ENCODE assay signal across 8 cellular contexts in the genomic region with DNA sequence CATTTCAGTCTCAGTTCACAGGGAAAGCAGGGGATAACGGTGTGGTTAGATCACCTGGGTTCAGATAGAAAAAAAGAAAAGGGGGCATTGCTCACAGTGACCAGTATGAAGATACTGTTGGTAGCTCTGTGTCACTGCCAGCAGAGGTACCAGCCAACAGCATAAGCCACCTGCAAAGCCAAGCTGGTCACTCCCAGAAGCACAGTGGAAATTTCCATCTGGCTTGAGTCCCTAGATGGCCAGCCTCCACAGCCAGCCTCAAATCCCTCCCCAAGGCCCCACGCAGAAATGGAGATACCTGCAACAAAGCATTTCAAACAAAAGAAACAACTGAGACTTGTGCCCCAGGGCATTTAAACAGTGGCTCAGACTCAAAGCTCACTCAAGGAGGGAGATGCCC. TPM values are rescaled to one million over a fixed set of nuclear protein-coding genes. Genes with fewer than 3 reads are reported as not detected.
"Had no signal": no experiment of that assay in that cellular context is flagged by ENCODE, and none has a peak within 500 bp of the region (broad histone marks: within the 10 kb centered on the region; RNA-seq: fewer than 3 reads in every experiment).

No MANE protein-coding gene starts in this region.

- DNase-seq: H9, HCEC 1CT, KBM-7 had no signal

- H3K4me3 ChIP-seq: GM23338 had no signal

- ATAC-seq: GM23338, HepG2 had no signal

- FAIRE-seq: H1, H54, HepG2 had no signal

RNA-seq across cellular contexts. Expression of a gene that starts 11.6 kb away (rescaled TPM):
- total RNA-seq: GM23338, H1, H9, HepG2, HT1080 had no signal

RNA-seq across cellular contexts. Expression of a gene that starts 20.6 kb away (rescaled TPM):
- total RNA-seq: GM23338, H1, H9, HepG2, HT1080 had no signal

RNA-seq across cellular contexts. Expression of a gene that starts 26.5 kb away (rescaled TPM):
- total RNA-seq: GM23338, H1, H9, HepG2, HT1080 had no signal

RNA-seq across cellular contexts. Expression of a gene that starts 58.2 kb away (rescaled TPM):
- total RNA-seq: GM23338, H1, H9, HepG2, HT1080 had no signal
